Comparison of ENCODE assay signal across 9 cellular contexts in the genomic region with DNA sequence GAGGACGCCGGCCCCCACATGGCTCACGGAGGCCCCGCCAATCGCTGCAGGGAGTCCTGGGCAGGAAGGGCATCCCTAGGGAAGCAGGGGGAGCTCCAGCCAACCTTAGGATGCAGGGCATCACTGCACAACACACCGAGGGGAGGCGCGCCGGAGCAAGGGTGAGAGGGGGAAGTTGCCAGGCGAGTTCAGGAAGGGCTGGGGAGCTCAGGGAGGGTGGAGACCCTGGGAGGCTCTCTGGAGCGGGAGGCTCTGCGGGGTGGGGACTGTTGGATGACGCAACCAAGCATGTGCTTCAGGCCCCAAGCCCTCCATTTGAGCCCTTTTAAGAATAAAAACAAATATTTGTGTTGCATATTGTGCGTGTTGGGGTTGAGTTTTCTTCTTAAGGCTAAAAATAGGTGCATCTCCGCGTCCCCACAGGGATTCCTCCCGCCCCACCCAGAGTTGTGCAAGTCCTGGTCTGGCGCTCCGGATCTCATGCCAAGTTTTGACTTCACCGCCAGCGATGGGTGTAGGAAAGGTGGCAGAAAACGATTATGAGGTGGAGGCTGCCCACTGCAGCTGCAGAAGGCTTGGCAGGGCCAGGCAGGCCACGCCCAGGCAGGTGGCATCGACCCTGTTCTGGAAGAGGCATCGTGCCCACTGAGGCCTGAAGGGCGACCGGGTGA.
DNase-seq lines count a peak whose midpoint lies in the region; ATAC-seq, FAIRE-seq and TF ChIP-seq lines count a peak whose summit lies in the region.
"Had no signal": no experiment of that assay in that cellular context is flagged by ENCODE, and none has a peak within 500 bp of the region (broad histone marks: within the 10 kb centered on the region; RNA-seq: fewer than 3 reads in every experiment).

No MANE protein-coding gene starts in this region.

- 0 out of 6 replicates have a peak, but pooled peaks of 1 of the 3 experiments have one; percentile 3 for TF ChIP-seq CTCF in K562 (IDR thresholded peaks at IDR 0.05 in 2 of 3, conservative IDR thresholded peaks at IDR 0.05 in 1 of 3; ENCODE audit: insufficient read depth in 2 of 3, low read depth in 1 of 3, low read length in 3 of 3)
- no peak for TF ChIP-seq CTCF in ascending aorta (IDR thresholded peaks at IDR 0.05)
- TF ChIP-seq CTCF in osteocyte (IDR thresholded peaks at IDR 0.05), result no peak

- no peak overlapping the region for H3K27ac ChIP-seq in K562 (ENCODE audit: extremely low read depth, low read depth, low read length)
- H3K27ac ChIP-seq in ascending aorta, result no peak overlapping the region
- H3K27ac ChIP-seq in aorta (ENCODE audit: low read depth in 1 of 2, low read length in 2 of 2), result no peak overlapping the region

- peaks cover 15% of the 10 kb centered on the region for H3K4me1 Mint-ChIP-seq in osteocyte (ENCODE audit: unreplicated experiment)

- no peak overlapping the region for H3K4me3 Mint-ChIP-seq in osteocyte (ENCODE audit: unreplicated experiment)

- H3K4me1 ChIP-seq in K562 (replicated peaks in 1 of 2; ENCODE audit: control insufficient read depth in 2 of 2, insufficient read depth in 2 of 2, low read length in 2 of 2) (peaks cover 0 to 6% of the 10 kb centered on the region in 2 experiments; a peak in 1 of 5 replicates), ascending aorta (no peaks in the 10 kb centered on the region), aorta (ENCODE audit: control insufficient read depth in 1 of 2, insufficient read depth in 2 of 2, low read length in 2 of 2) (no peaks in the 10 kb centered on the region)

- no peaks in the 10 kb centered on the region for H3K9me3 ChIP-seq in K562 (replicated peaks; ENCODE audit: control insufficient read depth, insufficient read depth, low read depth, low read length)
- no peaks in the 10 kb centered on the region for H3K9me3 ChIP-seq in ascending aorta
- no peaks in the 10 kb centered on the region for H3K9me3 ChIP-seq in aorta (ENCODE audit: control insufficient read depth, low read length)

- no peaks in the 10 kb centered on the region for H3K9me3 Mint-ChIP-seq in osteocyte (ENCODE audit: unreplicated experiment)

- FAIRE-seq in K562 (lab: Jason Lieb, UNC), result no peak

- peaks cover 11% of the 10 kb centered on the region for H3K27me3 Mint-ChIP-seq in osteocyte (ENCODE audit: unreplicated experiment)

- POLR2A ChIA-PET in K562 (lab: Yijun Ruan, JAX), result interaction anchor here (1.0 kb wide), 1 partner anchor 8 kb away, joined by 4 read pairs; no protein-coding TSS in a partner anchor

- no TSS peak for BruUV-seq in K562 (replicated peaks; lab: Mats Ljungman, UMichigan)

- no peaks in the 10 kb centered on the region for H3K79me2 ChIP-seq in K562 (ENCODE audit: control insufficient read depth, insufficient read depth, low read length)

- whole genome bisulfite sequencing in K562 (ENCODE audit: insufficient coverage, low coverage, missing lambda C conversion rate), result 23% methylated on average over 14 of the region's 27 CpGs
- 74 to 77% methylated on average over 27 of the region's 27 CpGs for whole genome bisulfite sequencing in aorta, 2 donors

- no peak overlapping the region for H3K4me2 ChIP-seq in K562 (ENCODE audit: insufficient read depth, low read length)

- no peak for TF ChIP-seq RAD21 in K562 (CRISPR knock-in tag; conservative IDR thresholded peaks at IDR 0.05 in 1 of 2, IDR thresholded peaks at IDR 0.05 in 1 of 2)

- no peak overlapping the region for H2AFZ ChIP-seq in K562 (ENCODE audit: low read depth, low read length)

- TF ChIP-seq POLR2A in K562 (conservative IDR thresholded peaks at IDR 0.05), result no peak

- CTCF ChIA-PET in K562 (lab: Yijun Ruan, JAX; ENCODE audit: low intra/inter-chr PET ratio), result no interaction called here

- ATAC-seq in K562 (peak; percentile 63), aorta (ENCODE audit: low FRiP score) (no peak)

- peaks cover 0 to 21% of the 10 kb centered on the region in 2 experiments; a peak in 2 of 5 replicates for H3K27me3 ChIP-seq in K562 (ENCODE audit: control insufficient read depth in 2 of 2, insufficient read depth in 2 of 2, low read length in 2 of 2)
- no peaks in the 10 kb centered on the region for H3K27me3 ChIP-seq in ascending aorta
- no peaks in the 10 kb centered on the region for H3K27me3 ChIP-seq in aorta (ENCODE audit: control insufficient read depth in 1 of 2, insufficient read depth in 2 of 2, low read length in 1 of 2)

- in situ Hi-C loops in K562 (cut with MboI), result no loop called here

- H3K9me1 ChIP-seq in K562 (ENCODE audit: control insufficient read depth, insufficient read depth, low read length), result no peaks in the 10 kb centered on the region

- H4K20me1 ChIP-seq in K562 (replicated peaks; ENCODE audit: control insufficient read depth, insufficient read depth, low read length), result no peaks in the 10 kb centered on the region

- no peak overlapping the region; a peak in 1 of 4 replicates for H3K9ac ChIP-seq in K562 (ENCODE audit: insufficient read depth in 1 of 2, low read depth in 2 of 2, low read length in 2 of 2)

- peak; percentile 44 for DNase-seq in DMS53 treated with DMSO at 0.1 percent for 48 hours (lab: John Stamatoyannopoulos, UW; ENCODE audit: unreplicated experiment)
- DNase-seq in NCI-H1694 treated with DMSO at 0.1 percent for 48 hours (lab: John Stamatoyannopoulos, UW), result peak; percentile 28
- DNase-seq in K562 (ENCODE audit: extremely low read depth in 1 of 4, low spot score in 3 of 4), result peak in 1 of 4 experiments; percentile 15
- peak; percentile 69 for DNase-seq in mucosa of gallbladder (ENCODE audit: low spot score)
- no peak for DNase-seq in ascending aorta (ENCODE audit: low spot score in 2 of 2)
- DNase-seq in osteocyte (ENCODE audit: extremely low spot score, unreplicated experiment), result no peak
- no peak for DNase-seq in aorta
- DNase-seq in superior temporal gyrus (ENCODE audit: extremely low spot score), result no peak

- no peaks in the 10 kb centered on the region for H3K36me3 ChIP-seq in K562 (ENCODE audit: control insufficient read depth, insufficient read depth, low read length)
- no peaks in the 10 kb centered on the region for H3K36me3 ChIP-seq in ascending aorta
- H3K36me3 ChIP-seq in aorta (ENCODE audit: control insufficient read depth in 1 of 2, insufficient read depth in 2 of 2, low read length in 1 of 2), result no peaks in the 10 kb centered on the region

- H3K27ac Mint-ChIP-seq in osteocyte (ENCODE audit: unreplicated experiment), result no peak overlapping the region

- no peak for TF ChIP-seq EP300 in K562 (IDR thresholded peaks at IDR 0.05; ENCODE audit: low read length)

- intact Hi-C loops in K562 (cut with micrococcal nuclease), result no loop called here
- intact Hi-C loops in ascending aorta (cut with DNase I), result no loop called here
- intact Hi-C loops in aorta (cut with DNase I), result no loop called here

- no peak overlapping the region for H3K4me3 ChIP-seq in K562
- no peak overlapping the region for H3K4me3 ChIP-seq in ascending aorta
- no peak overlapping the region for H3K4me3 ChIP-seq in aorta (ENCODE audit: low read length in 2 of 2)
- H3K4me3 ChIP-seq: skin epidermis had no signal

- peaks cover 4% of the 10 kb centered on the region for H3K36me3 Mint-ChIP-seq in osteocyte (ENCODE audit: unreplicated experiment)

TF ChIP-seq in K562, 482 proteins besides CTCF, POLR2A, EP300 and RAD21 (continues in another document):
- TF ChIP-seq MYC (IDR thresholded peaks at IDR 0.05; ENCODE audit: low read depth, low read length) (peak; percentile 49; the same call in 1 of the 2 replicates), MYC (CRISPR knock-in tag; IDR thresholded peaks at IDR 0.05; ENCODE audit: borderline replicate concordance, low read depth) (no peak), L3MBTL2 (IDR thresholded peaks at IDR 0.05) (peak; percentile 63), EP400 (IDR thresholded peaks at IDR 0.05) (peak; percentile 38; the same call in 1 of the 2 replicates), MAFG (tag; conservative IDR thresholded peaks at IDR 0.05) (no peak), RBFOX2 (IDR thresholded peaks at IDR 0.05; ENCODE audit: low read depth, low read length) (0 out of 2 replicates have a peak, but pooled peaks have one; percentile 25), ZNF431 (CRISPR knock-in tag; IDR thresholded peaks at IDR 0.05) (no peak), LCOR (CRISPR knock-in tag; IDR thresholded peaks at IDR 0.05) (no peak), SRSF3 (IDR thresholded peaks at IDR 0.05; ENCODE audit: insufficient read depth, low read length) (no peak)
- TF ChIP-seq, protein P1, sequence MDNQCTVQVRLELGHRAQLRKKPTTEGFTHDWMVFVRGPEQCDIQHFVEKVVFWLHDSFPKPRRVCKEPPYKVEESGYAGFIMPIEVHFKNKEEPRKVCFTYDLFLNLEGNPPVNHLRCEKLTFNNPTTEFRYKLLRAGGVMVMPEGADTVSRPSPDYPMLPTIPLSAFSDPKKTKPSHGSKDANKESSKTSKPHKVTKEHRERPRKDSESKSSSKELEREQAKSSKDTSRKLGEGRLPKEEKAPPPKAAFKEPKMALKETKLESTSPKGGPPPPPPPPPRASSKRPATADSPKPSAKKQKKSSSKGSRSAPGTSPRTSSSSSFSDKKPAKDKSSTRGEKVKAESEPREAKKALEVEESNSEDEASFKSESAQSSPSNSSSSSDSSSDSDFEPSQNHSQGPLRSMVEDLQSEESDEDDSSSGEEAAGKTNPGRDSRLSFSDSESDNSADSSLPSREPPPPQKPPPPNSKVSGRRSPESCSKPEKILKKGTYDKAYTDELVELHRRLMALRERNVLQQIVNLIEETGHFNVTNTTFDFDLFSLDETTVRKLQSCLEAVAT (IDR thresholded peaks at IDR 0.05), result no peak
- TF ChIP-seq, protein P2, sequence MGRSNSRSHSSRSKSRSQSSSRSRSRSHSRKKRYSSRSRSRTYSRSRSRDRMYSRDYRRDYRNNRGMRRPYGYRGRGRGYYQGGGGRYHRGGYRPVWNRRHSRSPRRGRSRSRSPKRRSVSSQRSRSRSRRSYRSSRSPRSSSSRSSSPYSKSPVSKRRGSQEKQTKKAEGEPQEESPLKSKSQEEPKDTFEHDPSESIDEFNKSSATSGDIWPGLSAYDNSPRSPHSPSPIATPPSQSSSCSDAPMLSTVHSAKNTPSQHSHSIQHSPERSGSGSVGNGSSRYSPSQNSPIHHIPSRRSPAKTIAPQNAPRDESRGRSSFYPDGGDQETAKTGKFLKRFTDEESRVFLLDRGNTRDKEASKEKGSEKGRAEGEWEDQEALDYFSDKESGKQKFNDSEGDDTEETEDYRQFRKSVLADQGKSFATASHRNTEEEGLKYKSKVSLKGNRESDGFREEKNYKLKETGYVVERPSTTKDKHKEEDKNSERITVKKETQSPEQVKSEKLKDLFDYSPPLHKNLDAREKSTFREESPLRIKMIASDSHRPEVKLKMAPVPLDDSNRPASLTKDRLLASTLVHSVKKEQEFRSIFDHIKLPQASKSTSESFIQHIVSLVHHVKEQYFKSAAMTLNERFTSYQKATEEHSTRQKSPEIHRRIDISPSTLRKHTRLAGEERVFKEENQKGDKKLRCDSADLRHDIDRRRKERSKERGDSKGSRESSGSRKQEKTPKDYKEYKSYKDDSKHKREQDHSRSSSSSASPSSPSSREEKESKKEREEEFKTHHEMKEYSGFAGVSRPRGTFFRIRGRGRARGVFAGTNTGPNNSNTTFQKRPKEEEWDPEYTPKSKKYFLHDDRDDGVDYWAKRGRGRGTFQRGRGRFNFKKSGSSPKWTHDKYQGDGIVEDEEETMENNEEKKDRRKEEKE (IDR thresholded peaks at IDR 0.05; ENCODE audit: borderline replicate concordance in 1 of 2, control insufficient read depth in 1 of 2, low read depth in 2 of 2, low read length in 1 of 2), result no peak

Comparison
In these comparisons a context has a peak if more than half of its experiments do, and no peak if none do; other contexts are left out.
1. DNase-seq: peak in DMS53 treated with DMSO at 0.1 percent for 48 hours (single experiment), NCI-H1694 treated with DMSO at 0.1 percent for 48 hours (single experiment) and mucosa of gallbladder (single experiment); none in ascending aorta (0 of 2), osteocyte (single experiment), aorta (0 of 2) and superior temporal gyrus (single experiment).